Comparison of ENCODE assay signal across 8 cellular contexts in the genomic region with DNA sequence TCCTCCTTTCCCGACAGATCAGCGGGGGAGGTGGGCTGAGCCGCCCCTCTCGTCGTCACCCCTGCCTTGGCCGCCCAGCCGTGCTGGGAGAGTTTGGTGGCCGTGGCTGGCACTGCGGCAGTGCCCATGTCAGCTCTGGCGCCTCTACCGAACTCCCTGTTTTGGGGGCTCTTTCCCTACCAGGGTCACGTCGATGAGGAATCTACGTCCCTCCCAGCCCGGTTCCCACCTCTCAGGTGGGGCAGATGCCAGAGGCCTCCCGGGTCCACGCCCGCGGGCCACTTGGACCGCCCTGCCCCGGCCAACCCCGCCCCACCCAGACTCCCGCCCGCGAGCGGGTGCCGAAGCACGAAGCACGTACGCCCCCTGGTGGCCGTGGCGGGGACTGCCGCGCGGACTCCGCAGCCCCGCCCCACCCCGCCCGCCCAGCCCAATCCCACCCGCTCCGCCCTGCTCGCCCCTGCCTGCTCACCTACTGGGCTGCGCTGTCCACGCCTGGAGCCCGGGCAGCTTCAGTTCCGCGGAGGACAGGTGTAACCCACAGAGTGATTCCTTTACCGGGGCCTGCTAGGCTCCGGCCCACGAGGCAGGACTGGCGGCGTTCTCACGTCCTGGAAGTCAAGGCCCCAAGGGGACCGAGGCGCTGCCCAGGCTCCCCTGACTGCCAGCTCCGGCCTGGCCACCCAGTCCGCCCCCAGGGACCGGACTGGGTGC.
A peak's percentile ranks its signal among the peaks of the same experiment; 100 is the strongest.
DNase-seq lines count a peak whose midpoint lies in the region; ATAC-seq and TF ChIP-seq lines count a peak whose summit lies in the region.

No MANE protein-coding gene starts in this region.

- H3K79me2 ChIP-seq in neural progenitor cell (ENCODE audit: low read depth), result no peaks in the 10 kb centered on the region

- H3K27ac ChIP-seq in foreskin keratinocyte, result peak overlapping the region; percentile 46
- no peak overlapping the region for H3K27ac ChIP-seq in neural progenitor cell
- H3K27ac ChIP-seq in stomach smooth muscle (ENCODE audit: low read length), result no peak overlapping the region

- H3K27ac Mint-ChIP-seq in IgD-negative memory B cell (peak overlapping the region in 2 of 3 donors; percentile 1 to 92), neural progenitor cell (no peak overlapping the region)

- peaks cover 6% of the 10 kb centered on the region for H4K20me1 ChIP-seq in neural progenitor cell (ENCODE audit: low read depth)

- H3K27me3 Mint-ChIP-seq in IgD-negative memory B cell (no peaks in the 10 kb centered on the region), neural progenitor cell (ENCODE audit: insufficient read depth, low read depth) (peaks cover 17% of the 10 kb centered on the region)

- peaks cover 2% of the 10 kb centered on the region for H3K36me3 Mint-ChIP-seq in IgD-negative memory B cell
- H3K36me3 Mint-ChIP-seq in neural progenitor cell, result no peaks in the 10 kb centered on the region

- TF ChIP-seq CTCF in foreskin keratinocyte (conservative IDR thresholded peaks at IDR 0.05), result peak; percentile 73
- peak; percentile 81 for TF ChIP-seq CTCF in neural progenitor cell (IDR thresholded peaks at IDR 0.05)

- H3K27me3 ChIP-seq in foreskin keratinocyte (no peaks in the 10 kb centered on the region), neural progenitor cell (no peaks in the 10 kb centered on the region), stomach smooth muscle (ENCODE audit: control insufficient read depth in 1 of 2, insufficient read depth in 2 of 2, low read length in 2 of 2) (no peaks in the 10 kb centered on the region)

- H3K4me3 ChIP-seq in neural progenitor cell, result peak overlapping the region; percentile 61
- peak overlapping the region; percentile 83 to 86 for H3K4me3 ChIP-seq in stomach smooth muscle (ENCODE audit: low read length in 2 of 2)

- H2AFZ ChIP-seq in neural progenitor cell (replicated peaks), result peak overlapping the region; percentile 66

- ATAC-seq in GM21528 (IDR thresholded peaks at IDR 0.05; ENCODE audit: low FRiP score, unreplicated experiment), result peak; percentile 59
- ATAC-seq in foreskin keratinocyte, result peak; percentile 64

- H3K4me2 ChIP-seq in neural progenitor cell, result peak overlapping the region; percentile 76

- DNase-seq in DMS53 (lab: John Stamatoyannopoulos, UW), result peak; percentile 93
- DNase-seq in RPMI7951 (ENCODE audit: low read depth), result peak; percentile 70
- DNase-seq in activated gamma-delta T cell (lab: John Stamatoyannopoulos, UW), result peak; percentile 76
- DNase-seq in foreskin keratinocyte, result peak; percentile 48 to 67
- DNase-seq in neural progenitor cell (ENCODE audit: low spot score), result peak; percentile 91

- H3K9ac ChIP-seq in neural progenitor cell (no peak overlapping the region), stomach smooth muscle (ENCODE audit: low read length in 2 of 2) (peak overlapping the region; percentile 36 to 56)

- H3F3A ChIP-seq in neural progenitor cell (ENCODE audit: low read depth), result peaks cover 30% of the 10 kb centered on the region

- H3K4me3 Mint-ChIP-seq in IgD-negative memory B cell (peak overlapping the region; percentile 77 to 97 (median 92)), neural progenitor cell (peak overlapping the region; percentile 91)

- H3K9me3 ChIP-seq in neural progenitor cell (ENCODE audit: low read depth), result no peaks in the 10 kb centered on the region
- no peaks in the 10 kb centered on the region for H3K9me3 ChIP-seq in stomach smooth muscle (ENCODE audit: control insufficient read depth in 2 of 2, low read length in 2 of 2)

- H3K4me1 Mint-ChIP-seq in IgD-negative memory B cell (peaks cover 6 to 11% (median 9%) of the 10 kb centered on the region in 3 donors), neural progenitor cell (peaks cover 25% of the 10 kb centered on the region)

- H3K9me3 Mint-ChIP-seq in IgD-negative memory B cell (no peaks in the 10 kb centered on the region), neural progenitor cell (no peaks in the 10 kb centered on the region)

- H3K36me3 ChIP-seq in neural progenitor cell, result no peaks in the 10 kb centered on the region
- no peaks in the 10 kb centered on the region for H3K36me3 ChIP-seq in stomach smooth muscle (ENCODE audit: control insufficient read depth in 2 of 2, insufficient read depth in 2 of 2, low read length in 2 of 2)

- H3K4me1 ChIP-seq in foreskin keratinocyte (peaks cover 13% of the 10 kb centered on the region), neural progenitor cell (peaks cover 23% of the 10 kb centered on the region), stomach smooth muscle (ENCODE audit: control insufficient read depth, insufficient read depth, low read length) (peaks cover 17% of the 10 kb centered on the region)
